1 cellular context compared by ENCODE assay signal in genomic region chr1:14507227-14507626, GRCh38.
TF ChIP-seq lines count a peak whose summit lies in the region.

No MANE protein-coding gene starts in this region.

TF ChIP-seq in SK-N-SH treated with all-trans-retinoic acid at 6 μM for 48 hours, 23 proteins besides CTCF, POLR2A, EP300 and RAD21 (continued from another document):
- TF ChIP-seq CSRNP3 (CRISPR knock-in tag; IDR thresholded peaks at IDR 0.05) (no peak), ZNF565 (CRISPR knock-in tag; conservative IDR thresholded peaks at IDR 0.05; ENCODE audit: low read depth) (no peak)
